Comparison of ENCODE assay signal across 21 cellular contexts in the genomic region with DNA sequence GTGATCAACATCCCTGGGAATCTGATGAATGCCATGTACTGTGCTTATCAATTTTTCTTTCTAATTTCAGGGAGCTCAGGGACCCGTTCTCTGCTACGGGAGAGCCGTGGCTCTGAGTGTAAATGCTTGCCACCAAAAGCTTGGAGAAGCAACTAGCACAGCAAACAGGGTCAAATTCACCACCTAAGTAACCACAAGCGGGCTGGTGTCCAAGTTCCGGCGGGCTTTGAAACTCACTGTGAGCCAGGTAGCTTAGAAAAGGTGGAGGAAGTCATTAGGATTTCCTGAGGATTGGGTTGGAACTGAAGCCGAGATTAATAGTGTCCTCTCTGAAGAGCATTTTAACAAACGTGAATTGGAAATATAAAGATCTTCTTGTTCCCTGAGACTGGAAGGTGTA.
"Had no signal": no experiment of that assay in that cellular context is flagged by ENCODE, and none has a peak within 500 bp of the region (broad histone marks: within the 10 kb centered on the region; RNA-seq: fewer than 3 reads in every experiment).

No MANE protein-coding gene starts in this region.

- H3K27ac ChIP-seq: esophagus muscularis mucosa, tibial artery, vagina had no signal

- DNase-seq: activated CD4-positive, alpha-beta T cell treated with anti-CD3 and anti-CD28 coated beads, Interleukin-2, amount 50 U/mL, for 1 hour; activated CD8-positive, alpha-beta memory T cell treated with anti-CD3 and anti-CD28 coated beads, Interleukin-2, amount 50 U/mL, for 4 hours; activated effector memory CD4-positive, alpha-beta T cell treated with Interleukin-2 at 50 U/mL for 16 hours; activated naive CD4-positive, alpha-beta T cell treated with anti-CD3 and anti-CD28 coated beads, Interleukin-2, amount 10 ng/mL, durations not matched to agents 7 days and 5 days; activated naive CD8-positive, alpha-beta T cell treated with anti-CD3 and anti-CD28 coated beads, Interleukin-2, amount 50 U/mL, for 24 hours; activated T-cell treated with anti-CD3 and anti-CD28 coated beads, Interleukin-2, amount 50 U/mL, for 48 hours; aorta; cerebellar nuclear complex; cortex of kidney; heart right ventricle; nucleus accumbens; posterior cingulate gyrus; stimulated activated CD8-positive, alpha-beta memory T cell treated with anti-CD3 and anti-CD28 coated beads, Interleukin-4, amount 100 ng/mL, for 48 hours; stimulated activated naive CD4-positive, alpha-beta T cell treated with Interleukin-2 at 50 U/mL for 16 hours; substantia nigra; T-cell; tibial artery had no signal

- ATAC-seq: activated CD4-positive, CD25-positive, alpha-beta regulatory T cell treated with anti-CD3 and anti-CD28 coated beads, Interleukin-2, amount 50 U/mL, for 24 hours; activated naive CD8-positive, alpha-beta T cell treated with anti-CD3 and anti-CD28 coated beads, Interleukin-2, amount 50 U/mL, for 24 hours; heart right ventricle; T-cell had no signal

- H3K4me3 ChIP-seq: esophagus muscularis mucosa, heart right ventricle, tibial artery, vagina had no signal

- H3K27me3 ChIP-seq: esophagus muscularis mucosa, tibial artery, vagina had no signal

- H3K36me3 ChIP-seq: esophagus muscularis mucosa, heart right ventricle, tibial artery, vagina had no signal

- FAIRE-seq: endometrium had no signal

- H3K9me3 ChIP-seq: vagina had no signal
